ENCODE assay signal across 9 cellular contexts in genomic region chr2:18435425-18436037, GRCh38.
DNase-seq lines count a peak whose midpoint lies in the region; ATAC-seq and TF ChIP-seq lines count a peak whose summit lies in the region.
"Had no signal": no experiment of that assay in that cellular context is flagged by ENCODE, and none has a peak within 500 bp of the region (broad histone marks: within the 10 kb centered on the region; RNA-seq: fewer than 3 reads in every experiment).

No MANE protein-coding gene starts in this region.

- WGBS in mesenchymal stem cell: 88% methylated on average over 1 of the region's 2 CpGs

- POLR2A ChIA-PET in activated CD4-positive, alpha-beta T cell treated with anti-CD3 and anti-CD28 coated beads for 36 hours (lab: Charles Lee): no interaction called here

- H4K8ac ChIP-seq in mesenchymal stem cell (ENCODE audit: low read length): no peak overlapping the region

- H3K23ac ChIP-seq in mesenchymal stem cell (ENCODE audit: low read length in 2 of 2): no peak overlapping the region

- CTCF ChIA-PET in activated CD4-positive, alpha-beta T cell treated with anti-CD3 and anti-CD28 coated beads for 36 hours (lab: Charles Lee): interaction anchor here (0.6 to 1.1 kb wide), 2 partner anchors 21 to 698 kb away, joined by 3 read pairs; no protein-coding TSS in a partner anchor

- no peak overlapping the region for H3K4me3 ChIP-seq in cardiac fibroblast (replicated peaks in 1 of 2; ENCODE audit: low read depth in 2 of 2, low read length in 2 of 2)
- H3K4me3 ChIP-seq in mesenchymal stem cell (ENCODE audit: insufficient read depth in 1 of 2, low read depth in 1 of 2, low read length in 2 of 2): no peak overlapping the region

- no peaks in the 10 kb centered on the region for H3K27me3 ChIP-seq in mesenchymal stem cell (ENCODE audit: control insufficient read depth in 1 of 2, insufficient read depth in 1 of 2, low read length in 2 of 2)

- H3K9ac ChIP-seq in mesenchymal stem cell (ENCODE audit: low read length): no peak overlapping the region

- H3K79me1 ChIP-seq in mesenchymal stem cell (replicated peaks; ENCODE audit: low read length, poor library complexity, severe bottlenecking): no peaks in the 10 kb centered on the region

- H2AFZ ChIP-seq in mesenchymal stem cell (ENCODE audit: low read depth, low read length): no peak overlapping the region

- H4K91ac ChIP-seq in mesenchymal stem cell (ENCODE audit: low read length): no peak overlapping the region

- peak; percentile 23 for DNase-seq in activated CD4-positive, alpha-beta T cell treated with anti-CD3 and anti-CD28 coated beads for 36 hours
- DNase-seq in activated CD4-positive, alpha-beta T cell treated with anti-CD3 and anti-CD28 coated beads, Interleukin-2, amount 50 U/mL, for 48 hours: no peak
- DNase-seq in NCI-H82 (lab: John Stamatoyannopoulos, UW): peak; percentile 74
- DNase-seq in cardiac fibroblast (ENCODE audit: low read depth in 2 of 2): peak; percentile 87 to 88
- DNase-seq in mesenchymal stem cell: peak; percentile 75
- no peak for DNase-seq in GF-D8 (lab: John Stamatoyannopoulos, UW)

- no peak overlapping the region for H2BK15ac ChIP-seq in mesenchymal stem cell (ENCODE audit: low read depth, poor library complexity, severe bottlenecking)

- H3K4me1 ChIP-seq in mesenchymal stem cell (ENCODE audit: control insufficient read depth, insufficient read depth, low read depth, low read length): no peaks in the 10 kb centered on the region

- intact Hi-C loops in activated CD4-positive, alpha-beta T cell treated with anti-CD3 and anti-CD28 coated beads for 36 hours (cut with DNase I, micrococcal nuclease): loop anchor here in 1 of 2 experiments (1.0 kb wide), 1 partner anchor 1428 kb away; no protein-coding TSS in a partner anchor

- H3K27ac ChIP-seq in mesenchymal stem cell (ENCODE audit: low read length, poor library complexity, severe bottlenecking): no peak overlapping the region

- no peak overlapping the region for H2BK12ac ChIP-seq in mesenchymal stem cell (ENCODE audit: low read length in 2 of 2)

- no peak overlapping the region for H2AK5ac ChIP-seq in mesenchymal stem cell (ENCODE audit: low read length, severe bottlenecking)

- no peak overlapping the region for H2BK5ac ChIP-seq in mesenchymal stem cell (ENCODE audit: low read depth, low read length, poor library complexity, severe bottlenecking)

- H3K18ac ChIP-seq in mesenchymal stem cell (ENCODE audit: low read depth in 1 of 2, low read length in 2 of 2): no peak overlapping the region

- peak; percentile 56 for TF ChIP-seq CTCF in cardiac fibroblast (IDR thresholded peaks at IDR 0.05; ENCODE audit: low read depth, low read length)

- H3K9me3 ChIP-seq in mesenchymal stem cell (ENCODE audit: control insufficient read depth, low read length): no peaks in the 10 kb centered on the region

- no peak overlapping the region for H3K4me3 Mint-ChIP-seq in activated CD4-positive, alpha-beta T cell treated with anti-CD3 and anti-CD28 coated beads for 36 hours

- ATAC-seq in activated CD4-positive, alpha-beta T cell treated with anti-CD3 and anti-CD28 coated beads for 36 hours: no peak
- peak; percentile 52 for ATAC-seq in HG03378 (IDR thresholded peaks at IDR 0.05; ENCODE audit: unreplicated experiment)
- no peak for ATAC-seq in GM19463 (IDR thresholded peaks at IDR 0.05; ENCODE audit: unreplicated experiment)
- ATAC-seq: activated naive CD4-positive, alpha-beta T cell treated with anti-CD3 and anti-CD28 coated beads, Interleukin-2, amount 50 U/mL, for 72 hours had no signal

- H3K9me3 Mint-ChIP-seq in activated CD4-positive, alpha-beta T cell treated with anti-CD3 and anti-CD28 coated beads for 36 hours (ENCODE audit: low read depth): no peaks in the 10 kb centered on the region
- H3K9me3 Mint-ChIP-seq: activated naive CD4-positive, alpha-beta T cell treated with anti-CD3 and anti-CD28 coated beads, Interleukin-2, amount 50 U/mL, for 72 hours had no signal

- H3K14ac ChIP-seq in mesenchymal stem cell (ENCODE audit: low read length in 2 of 2): no peak overlapping the region

- H2BK120ac ChIP-seq in mesenchymal stem cell (ENCODE audit: low read depth, low read length): no peak overlapping the region

- peaks cover 3% of the 10 kb centered on the region for H3K27me3 Mint-ChIP-seq in activated CD4-positive, alpha-beta T cell treated with anti-CD3 and anti-CD28 coated beads for 36 hours

- H3K36me3 Mint-ChIP-seq in activated CD4-positive, alpha-beta T cell treated with anti-CD3 and anti-CD28 coated beads for 36 hours (ENCODE audit: low read depth): no peaks in the 10 kb centered on the region
- H3K36me3 Mint-ChIP-seq: activated naive CD4-positive, alpha-beta T cell treated with anti-CD3 and anti-CD28 coated beads, Interleukin-2, amount 50 U/mL, for 72 hours had no signal

- no peaks in the 10 kb centered on the region for H3K4me1 Mint-ChIP-seq in activated CD4-positive, alpha-beta T cell treated with anti-CD3 and anti-CD28 coated beads for 36 hours

- H3K27ac Mint-ChIP-seq in activated CD4-positive, alpha-beta T cell treated with anti-CD3 and anti-CD28 coated beads for 36 hours: no peak overlapping the region
- H3K27ac Mint-ChIP-seq: activated naive CD4-positive, alpha-beta T cell treated with anti-CD3 and anti-CD28 coated beads, Interleukin-2, amount 50 U/mL, for 72 hours had no signal

- no peak overlapping the region for H3K4ac ChIP-seq in mesenchymal stem cell (ENCODE audit: low read depth in 1 of 2, low read length in 2 of 2)

- no peaks in the 10 kb centered on the region for H3K36me3 ChIP-seq in mesenchymal stem cell (ENCODE audit: control insufficient read depth in 1 of 2, insufficient read depth in 2 of 2, low read depth in 1 of 2, low read length in 2 of 2)

- H3K4me2 ChIP-seq in mesenchymal stem cell (ENCODE audit: low read length, poor library complexity, severe bottlenecking): no peak overlapping the region

Comparison
In these comparisons a context has a peak if more than half of its experiments do, and no peak if none do; other contexts are left out.
1. DNase-seq: peak in activated CD4-positive, alpha-beta T cell treated with anti-CD3 and anti-CD28 coated beads for 36 hours (single experiment), NCI-H82 (single experiment), cardiac fibroblast (2 of 2) and mesenchymal stem cell (single experiment); none in activated CD4-positive, alpha-beta T cell treated with anti-CD3 and anti-CD28 coated beads, Interleukin-2, amount 50 U/mL, for 48 hours (0 of 2) and GF-D8 (single experiment).